26 cellular contexts compared by ENCODE assay signal in genomic region chr2:133840761-133841160, GRCh38.
"Had no signal": no experiment of that assay in that cellular context is flagged by ENCODE, and none has a peak within 500 bp of the region (broad histone marks: within the 10 kb centered on the region; RNA-seq: fewer than 3 reads in every experiment).

No MANE protein-coding gene starts in this region.

- H3K27me3 Mint-ChIP-seq: activated CD4-positive, alpha-beta T cell treated with anti-CD3 and anti-CD28 coated beads for 36 hours had no signal

- H3K27me3 ChIP-seq: hepatocyte, sigmoid colon, testis, uterus had no signal

- H3K4me3 ChIP-seq: hepatocyte, sigmoid colon, testis, uterus had no signal

- H3K79me2 ChIP-seq: hepatocyte had no signal

- H3K4me2 ChIP-seq: hepatocyte had no signal

- H3K36me3 ChIP-seq: sigmoid colon, uterus had no signal

- H3K27ac ChIP-seq: hepatocyte, sigmoid colon, uterus had no signal

- DNase-seq: activated B cell treated with CpG ODN at 0.5 μM for 24 hours; activated CD4-positive, alpha-beta T cell treated with anti-CD3 and anti-CD28 coated beads for 36 hours; activated CD4-positive, alpha-beta T cell treated with anti-CD3 and anti-CD28 coated beads, Interleukin-2, amount 50 U/mL, for 4 hours; activated CD8-positive, alpha-beta memory T cell treated with anti-CD3 and anti-CD28 coated beads for 24 hours; activated CD8-positive, alpha-beta memory T cell treated with anti-CD3 and anti-CD28 coated beads, Interleukin-2, amount 50 U/mL, for 4 hours; activated naive CD8-positive, alpha-beta T cell treated with anti-CD3 and anti-CD28 coated beads for 36 hours; activated T-cell treated with anti-CD3 and anti-CD28 coated beads, Interleukin-2, amount 50 U/mL, for 24 hours; cerebellar nuclear complex; erythroblast; foreskin melanocyte; immature natural killer cell; midbrain; natural killer cell; nucleus accumbens; posterior cingulate gyrus; sigmoid colon; stimulated activated CD4-positive, alpha-beta T cell treated with anti-CD3 and anti-CD28 coated beads, Interleukin-2, amount 100 ng/mL, for 48 hours; stimulated activated naive CD4-positive, alpha-beta T cell; T1000; testis; trophoblast cell; uterus had no signal

- H3K4me3 Mint-ChIP-seq: activated B cell treated with CpG ODN at 0.5 μM for 24 hours; activated CD4-positive, alpha-beta T cell treated with anti-CD3 and anti-CD28 coated beads for 36 hours; activated naive CD8-positive, alpha-beta T cell treated with anti-CD3 and anti-CD28 coated beads for 36 hours; activated T-cell treated with anti-CD3 and anti-CD28 coated beads, Interleukin-2, amount 50 U/mL, for 24 hours; activated T-helper 17 cell treated with anti-CD3 and anti-CD28 coated beads, Interleukin-2, amount 50 U/mL, for 72 hours; immature natural killer cell; natural killer cell; T-helper 1 cell treated with Interleukin-12 subunit alpha and Interleukin-12 subunit beta and Interleukin-4 antibody, amounts not matched to agents 30 μg/mL and 1 μg/mL, for 36 hours had no signal

- H3K36me3 Mint-ChIP-seq: activated naive CD8-positive, alpha-beta T cell treated with anti-CD3 and anti-CD28 coated beads for 36 hours; immature natural killer cell; natural killer cell had no signal

- H2AFZ ChIP-seq: hepatocyte had no signal

- H3K9me3 ChIP-seq: sigmoid colon, testis, uterus had no signal

- ATAC-seq: activated CD4-positive, alpha-beta T cell treated with anti-CD3 and anti-CD28 coated beads for 36 hours; activated T-helper 17 cell treated with anti-CD3 and anti-CD28 coated beads, Interleukin-2, amount 50 U/mL, for 72 hours; left lobe of liver; natural killer cell had no signal

- H3K27ac Mint-ChIP-seq: activated B cell treated with CpG ODN at 0.5 μM for 24 hours; activated CD4-positive, alpha-beta T cell treated with anti-CD3 and anti-CD28 coated beads for 36 hours; activated naive CD8-positive, alpha-beta T cell treated with anti-CD3 and anti-CD28 coated beads for 36 hours; activated T-cell treated with anti-CD3 and anti-CD28 coated beads, Interleukin-2, amount 50 U/mL, for 24 hours; activated T-helper 17 cell treated with anti-CD3 and anti-CD28 coated beads, Interleukin-2, amount 50 U/mL, for 72 hours; immature natural killer cell; natural killer cell; T-helper 1 cell treated with Interleukin-12 subunit alpha and Interleukin-12 subunit beta and Interleukin-4 antibody, amounts not matched to agents 30 μg/mL and 1 μg/mL, for 36 hours had no signal

- H3K4me1 ChIP-seq: sigmoid colon, uterus had no signal

- H3K4me1 Mint-ChIP-seq: activated CD4-positive, alpha-beta T cell treated with anti-CD3 and anti-CD28 coated beads for 36 hours; activated T-helper 17 cell treated with anti-CD3 and anti-CD28 coated beads, Interleukin-2, amount 50 U/mL, for 72 hours had no signal

- H3K9me3 Mint-ChIP-seq: activated B cell treated with CpG ODN at 0.5 μM for 24 hours; activated naive CD8-positive, alpha-beta T cell treated with anti-CD3 and anti-CD28 coated beads for 36 hours; activated T-cell treated with anti-CD3 and anti-CD28 coated beads, Interleukin-2, amount 50 U/mL, for 24 hours; activated T-helper 17 cell treated with anti-CD3 and anti-CD28 coated beads, Interleukin-2, amount 50 U/mL, for 72 hours; immature natural killer cell; natural killer cell; T-helper 1 cell treated with Interleukin-12 subunit alpha and Interleukin-12 subunit beta and Interleukin-4 antibody, amounts not matched to agents 30 μg/mL and 1 μg/mL, for 36 hours had no signal
